Comparison of ENCODE assay signal across 16 cellular contexts in genomic region chr19:7544626-7545025, GRCh38. TPM values are rescaled to one million over a fixed set of nuclear protein-coding genes. Genes with fewer than 3 reads are reported as not detected.
DNase-seq lines count a peak whose midpoint lies in the region; ATAC-seq, FAIRE-seq and TF ChIP-seq lines count a peak whose summit lies in the region.
"Had no signal": no experiment of that assay in that cellular context is flagged by ENCODE, and none has a peak within 500 bp of the region (broad histone marks: within the 10 kb centered on the region; RNA-seq: fewer than 3 reads in every experiment).

No MANE protein-coding gene starts in this region.

- no peak overlapping the region for H3K4me3 ChIP-seq in right lobe of liver
- no peak overlapping the region for H3K4me3 ChIP-seq in HepG2 (replicated peaks in 1 of 3; ENCODE audit: insufficient read depth in 1 of 3, low read depth in 2 of 3, low read length in 3 of 3)
- H3K4me3 ChIP-seq in right atrium auricular region: no peak overlapping the region
- no peak overlapping the region for H3K4me3 ChIP-seq in upper lobe of right lung
- H3K4me3 ChIP-seq: coronary artery, GM12878 had no signal

- no peaks in the 10 kb centered on the region for H3K79me2 ChIP-seq in HepG2 (ENCODE audit: insufficient read depth, low read length)
- H3K79me2 ChIP-seq: parathyroid adenoma had no signal

- TF ChIP-seq RAD21 in HepG2 (CRISPR knock-in tag; IDR thresholded peaks at IDR 0.05): no peak

- H3K9me3 ChIP-seq in right lobe of liver (no peaks in the 10 kb centered on the region), HepG2 (ENCODE audit: low read length) (no peaks in the 10 kb centered on the region), right atrium auricular region (no peaks in the 10 kb centered on the region), upper lobe of right lung (no peaks in the 10 kb centered on the region)

- H3K27ac ChIP-seq in right lobe of liver: peak overlapping the region in 2 of 3 donors; percentile 33 to 54
- H3K27ac ChIP-seq in HepG2 (ENCODE audit: extremely low read length, insufficient read depth, low read length): no peak overlapping the region
- H3K27ac ChIP-seq in right atrium auricular region: peak overlapping the region; percentile 1 to 25
- H3K27ac ChIP-seq in upper lobe of right lung: peak overlapping the region; percentile 58
- H3K27ac ChIP-seq: parathyroid adenoma had no signal

- H3K36me3 ChIP-seq in right lobe of liver (peaks cover 0 to 37% (median 6%) of the 10 kb centered on the region in 4 donors), HepG2 (replicated peaks in 1 of 2; ENCODE audit: control insufficient read depth in 1 of 2, insufficient read depth in 2 of 2, low read length in 2 of 2) (peaks cover 1 to 5% of the 10 kb centered on the region in 2 experiments; a peak in 2 of 5 replicates), right atrium auricular region (peaks cover 45% of the 10 kb centered on the region), upper lobe of right lung (peaks cover 52% of the 10 kb centered on the region)

- peaks cover 22% of the 10 kb centered on the region for H3K4me1 Mint-ChIP-seq in activated B cell treated with CpG ODN at 0.5 μM for 24 hours
- no peaks in the 10 kb centered on the region for H3K4me1 Mint-ChIP-seq in MCF 10A (ENCODE audit: insufficient read depth, unreplicated experiment)

- H3K27me3 Mint-ChIP-seq in activated B cell treated with CpG ODN at 0.5 μM for 24 hours: no peaks in the 10 kb centered on the region
- H3K27me3 Mint-ChIP-seq in MCF 10A (ENCODE audit: insufficient read depth, unreplicated experiment): no peaks in the 10 kb centered on the region
- H3K27me3 Mint-ChIP-seq: activated naive CD8-positive, alpha-beta T cell treated with anti-CD3 and anti-CD28 coated beads for 36 hours; T-cell had no signal

- no peak for FAIRE-seq in HepG2 (lab: Jason Lieb, UNC)
- FAIRE-seq: GM12878 had no signal

- H2AFZ ChIP-seq in HepG2 (ENCODE audit: low read length): no peak overlapping the region
- H2AFZ ChIP-seq: parathyroid adenoma had no signal

- TF ChIP-seq CTCF in right lobe of liver (IDR thresholded peaks at IDR 0.05) (no peak), HepG2 (CRISPR knock-in tag; IDR thresholded peaks at IDR 0.05) (no peak), activated B cell treated with CpG ODN at 0.5 μM for 24 hours (IDR thresholded peaks at IDR 0.05) (no peak), right atrium auricular region (IDR thresholded peaks at IDR 0.05) (no peak), upper lobe of right lung (IDR thresholded peaks at IDR 0.05) (no peak), MCF 10A (IDR thresholded peaks at IDR 0.05; ENCODE audit: unreplicated experiment) (no peak)

- no peak for TF ChIP-seq POLR2A in right lobe of liver (IDR thresholded peaks at IDR 0.05)
- TF ChIP-seq POLR2A in HepG2 (IDR thresholded peaks at IDR 0.05; ENCODE audit: insufficient read depth in 1 of 2, low read depth in 2 of 2, low read length in 2 of 2): no peak

- H3K4me3 Mint-ChIP-seq in activated B cell treated with CpG ODN at 0.5 μM for 24 hours (no peak overlapping the region), MCF 10A (ENCODE audit: unreplicated experiment) (no peak overlapping the region)
- H3K4me3 Mint-ChIP-seq: activated naive CD8-positive, alpha-beta T cell treated with anti-CD3 and anti-CD28 coated beads for 36 hours; T-cell had no signal

- POLR2A ChIA-PET in HepG2 (lab: Yijun Ruan, JAX): no interaction called here
- POLR2A ChIA-PET in activated B cell treated with CpG ODN at 0.5 μM for 24 hours (lab: Charles Lee): interaction anchor here (0.7 kb wide), 1 partner anchor 399 kb away, joined by 3 read pairs; the partner anchor contains the start of gene TIMM44
- POLR2A ChIA-PET in MCF 10A (lab: Yijun Ruan, JAX): no interaction called here

- CTCF ChIA-PET in HepG2 (lab: Yijun Ruan, JAX; ENCODE audit: low intra/inter-chr PET ratio, low total read pairs): no interaction called here
- CTCF ChIA-PET in activated B cell treated with CpG ODN at 0.5 μM for 24 hours (lab: Charles Lee): no interaction called here
- CTCF ChIA-PET in MCF 10A (lab: Yijun Ruan, JAX): interaction anchor here (0.6 to 1.3 kb wide), 3 partner anchors 26 to 191 kb away, joined by 3 to 4 read pairs (median 4); no protein-coding TSS in a partner anchor

- H3K36me3 Mint-ChIP-seq in activated B cell treated with CpG ODN at 0.5 μM for 24 hours (ENCODE audit: low read depth): peaks cover 41% of the 10 kb centered on the region
- H3K36me3 Mint-ChIP-seq in MCF 10A (ENCODE audit: insufficient read depth, unreplicated experiment): peaks cover 29% of the 10 kb centered on the region

- BruUV-seq in HepG2 (replicated peaks; lab: Mats Ljungman, UMichigan): no TSS peak
- BruUV-seq in MCF 10A (replicated peaks; lab: Mats Ljungman, UMichigan): no TSS peak

- intact Hi-C loops in right lobe of liver (cut with DNase I) (no loop called here), HepG2 (cut with micrococcal nuclease; ENCODE audit: unreplicated experiment) (no loop called here), activated B cell treated with CpG ODN at 0.5 μM for 24 hours (cut with micrococcal nuclease) (no loop called here), upper lobe of right lung (cut with DNase I) (no loop called here), MCF 10A (cut with micrococcal nuclease) (no loop called here)

- H3K9ac ChIP-seq in HepG2 (ENCODE audit: insufficient read depth, low read depth, low read length): no peak overlapping the region
- H3K9ac ChIP-seq: parathyroid adenoma had no signal

- ATAC-seq in right lobe of liver: peak; percentile 36 to 64 (median 54)
- ATAC-seq in HepG2: no peak
- ATAC-seq in activated B cell treated with CpG ODN at 0.5 μM for 24 hours (ENCODE audit: low read depth): no peak
- ATAC-seq in upper lobe of right lung: peak; percentile 76
- ATAC-seq: GM12878, T-cell had no signal

- TF ChIP-seq EP300 in HepG2 (IDR thresholded peaks at IDR 0.05; ENCODE audit: low read depth in 2 of 2, low read length in 2 of 2): no peak
- TF ChIP-seq EP300 in HepG2 (CRISPR knock-in tag; IDR thresholded peaks at IDR 0.05; ENCODE audit: borderline replicate concordance): no peak

- H3K9me3 Mint-ChIP-seq in activated B cell treated with CpG ODN at 0.5 μM for 24 hours (no peaks in the 10 kb centered on the region), MCF 10A (ENCODE audit: unreplicated experiment) (no peaks in the 10 kb centered on the region)
- H3K9me3 Mint-ChIP-seq: activated naive CD8-positive, alpha-beta T cell treated with anti-CD3 and anti-CD28 coated beads for 36 hours; T-cell had no signal

- WGBS in right lobe of liver (ENCODE audit: insufficient coverage, low coverage, low lambda C conversion rate, missing lambda C conversion rate): 45% methylated on average over 2 of the region's 3 CpGs
- 83% methylated on average over 2 of the region's 3 CpGs for WGBS in HepG2 (ENCODE audit: low lambda C conversion rate)

- H3K4me2 ChIP-seq in HepG2 (ENCODE audit: low read depth, low read length): no peak overlapping the region

- no peaks in the 10 kb centered on the region for H3K27me3 ChIP-seq in right lobe of liver
- H3K27me3 ChIP-seq in HepG2 (ENCODE audit: control insufficient read depth in 1 of 2, insufficient read depth in 2 of 2, low read length in 2 of 2): no peaks in the 10 kb centered on the region
- H3K27me3 ChIP-seq in right atrium auricular region: no peaks in the 10 kb centered on the region
- no peaks in the 10 kb centered on the region for H3K27me3 ChIP-seq in upper lobe of right lung

- in situ Hi-C loops in HepG2 (cut with HindIII; ENCODE audit: extremely low pct_ligation_motif_present, low pct_unique_long_range_greater_than_20kb): no loop called here

- H4K20me1 ChIP-seq in HepG2 (ENCODE audit: insufficient read depth, low read length): no peaks in the 10 kb centered on the region

- DNase-seq in right lobe of liver (no peak), HepG2 (ENCODE audit: low spot score) (no peak), activated B cell treated with CpG ODN at 0.5 μM for 24 hours (no peak), right atrium auricular region (ENCODE audit: low spot score) (no peak), upper lobe of right lung (peak; percentile 71), COLO668 (lab: John Stamatoyannopoulos, UW; ENCODE audit: unreplicated experiment) (no peak), NCI-H2227 treated with DMSO at 0.1 percent for 48 hours (lab: John Stamatoyannopoulos, UW) (no peak), MCF 10A (ENCODE audit: unreplicated experiment) (no peak)
- DNase-seq: activated naive CD8-positive, alpha-beta T cell treated with anti-CD3 and anti-CD28 coated beads for 36 hours; DND-41; NCI-H2171; stimulated activated CD8-positive, alpha-beta memory T cell treated with anti-CD3 and anti-CD28 coated beads, Interleukin-4, amount 100 ng/mL, for 48 hours had no signal

- H3K4me1 ChIP-seq in right lobe of liver (no peaks in the 10 kb centered on the region), HepG2 (ENCODE audit: insufficient read depth, low read length) (no peaks in the 10 kb centered on the region), right atrium auricular region (no peaks in the 10 kb centered on the region), upper lobe of right lung (no peaks in the 10 kb centered on the region)
- H3K4me1 ChIP-seq: parathyroid adenoma had no signal

- H3K27ac Mint-ChIP-seq in activated B cell treated with CpG ODN at 0.5 μM for 24 hours: peak overlapping the region; percentile 30
- H3K27ac Mint-ChIP-seq in MCF 10A (ENCODE audit: low read depth, unreplicated experiment): no peak overlapping the region
- H3K27ac Mint-ChIP-seq: activated naive CD8-positive, alpha-beta T cell treated with anti-CD3 and anti-CD28 coated beads for 36 hours had no signal

RNA-seq across cellular contexts. Expression of gene PNPLA6, which starts 9.1 kb away (rescaled TPM):
- 10 to 100 TPM; 38.7 to 61.8 (median 46.5) TPM for total RNA-seq in right lobe of liver
- total RNA-seq in HepG2 (2016; rRNA removed; fragmentation: Illumina TruSeq; extraction: Trizol): 11.1 and 28.2 TPM in 2 replicates
- total RNA-seq in HepG2 (2016; cell fraction: cytosol; rRNA removed; fragmentation: Illumina TruSeq; extraction: Trizol; ENCODE audit: low read depth): 6.7 and 9.9 TPM in 2 replicates
- total RNA-seq in HepG2 (2016; cell fraction: insoluble cytoplasmic fraction; rRNA removed; fragmentation: Illumina TruSeq; extraction: Trizol): 7.3 and 24.9 TPM in 2 replicates
- total RNA-seq in HepG2 (2016; cell fraction: membrane; rRNA removed; fragmentation: Illumina TruSeq; extraction: Trizol): 9.5 and 10.2 TPM in 2 replicates
- total RNA-seq in HepG2 (2016; cell fraction: nucleus; rRNA removed; fragmentation: Illumina TruSeq; extraction: Trizol): 39.4 and 51.4 TPM in 2 replicates
- polyA plus RNA-seq in HepG2 (2011; rRNA removed): 24.9 and 28.4 TPM in 2 replicates
- 8.4 and 14.6 TPM in 2 replicates for polyA plus RNA-seq in HepG2 (2011; cell fraction: cytosol; rRNA removed)
- polyA plus RNA-seq in HepG2 (2011; cell fraction: nucleus; rRNA removed): 192 and 272 TPM in 2 replicates
- 22.0 and 47.4 TPM in 2 replicates for polyA plus RNA-seq in HepG2 (2012)
- 4.0 and 4.8 TPM in 2 replicates for polyA plus RNA-seq in HepG2 (2016; cell fraction: cytosol; fragmentation: Illumina TruSeq; extraction: Trizol; ENCODE audit: low read depth)
- 9.1 and 14.0 TPM in 2 replicates for polyA plus RNA-seq in HepG2 (2016; cell fraction: insoluble cytoplasmic fraction; fragmentation: Illumina TruSeq; extraction: Trizol; ENCODE audit: low read depth)
- polyA plus RNA-seq in HepG2 (2016; cell fraction: membrane; fragmentation: Illumina TruSeq; extraction: Trizol; ENCODE audit: low read depth): 4.9 and 7.2 TPM in 2 replicates
- polyA plus RNA-seq in HepG2 (2016; cell fraction: nucleus; fragmentation: Illumina TruSeq; extraction: Trizol; ENCODE audit: insufficient read depth, low read depth): 115 and 120 TPM in 2 replicates
- 20.0 and 49.5 TPM in 2 replicates for polyA minus RNA-seq in HepG2 (2011; rRNA and poly(A)+ RNA removed; ENCODE audit: low replicate concordance)
- polyA minus RNA-seq in HepG2 (2011; cell fraction: cytosol; rRNA and poly(A)+ RNA removed): 21.5 and 23.2 TPM in 2 replicates
- polyA minus RNA-seq in HepG2 (2011; cell fraction: nucleus; rRNA and poly(A)+ RNA removed): 37.4 and 52.5 TPM in 2 replicates
- 110 and 116 TPM in 2 replicates for total RNA-seq in activated B cell treated with CpG ODN at 0.5 μM for 24 hours
- 10 to 100 TPM; 45.3 to 70.6 TPM for total RNA-seq in right atrium auricular region
- total RNA-seq in upper lobe of right lung: 190 TPM
- 75.8 and 96.1 TPM in 2 replicates for total RNA-seq in MCF 10A (2022)

RNA-seq across cellular contexts. Expression of gene MCOLN1, which starts 22.2 kb away (rescaled TPM):
- total RNA-seq in right lobe of liver: 10 to 100 TPM in 5 of 6 experiments, 1 to 10 TPM in 1; 9.8 to 25.2 (median 17.7) TPM
- total RNA-seq in HepG2 (2016; rRNA removed; fragmentation: Illumina TruSeq; extraction: Trizol): 1.9 and 3.4 TPM in 2 replicates
- total RNA-seq in HepG2 (2016; cell fraction: cytosol; rRNA removed; fragmentation: Illumina TruSeq; extraction: Trizol; ENCODE audit: low read depth): 3.4 and 4.1 TPM in 2 replicates
- total RNA-seq in HepG2 (2016; cell fraction: insoluble cytoplasmic fraction; rRNA removed; fragmentation: Illumina TruSeq; extraction: Trizol): 1.8 and 4.3 TPM in 2 replicates
- 2.4 and 3.4 TPM in 2 replicates for total RNA-seq in HepG2 (2016; cell fraction: membrane; rRNA removed; fragmentation: Illumina TruSeq; extraction: Trizol)
- 3.8 and 4.3 TPM in 2 replicates for total RNA-seq in HepG2 (2016; cell fraction: nucleus; rRNA removed; fragmentation: Illumina TruSeq; extraction: Trizol)
- polyA plus RNA-seq in HepG2 (2011; rRNA removed): 11.6 and 15.7 TPM in 2 replicates
- polyA plus RNA-seq in HepG2 (2011; cell fraction: cytosol; rRNA removed): 6.4 and 7.4 TPM in 2 replicates
- polyA plus RNA-seq in HepG2 (2011; cell fraction: nucleus; rRNA removed): 29.1 and 39.0 TPM in 2 replicates
- 3.4 and 4.8 TPM in 2 replicates for polyA plus RNA-seq in HepG2 (2012)
- 2.3 and 3.2 TPM in 2 replicates for polyA plus RNA-seq in HepG2 (2016; cell fraction: cytosol; fragmentation: Illumina TruSeq; extraction: Trizol; ENCODE audit: low read depth)
- polyA plus RNA-seq in HepG2 (2016; cell fraction: insoluble cytoplasmic fraction; fragmentation: Illumina TruSeq; extraction: Trizol; ENCODE audit: low read depth): 2.9 and 3.5 TPM in 2 replicates
- polyA plus RNA-seq in HepG2 (2016; cell fraction: membrane; fragmentation: Illumina TruSeq; extraction: Trizol; ENCODE audit: low read depth): 3.3 and 3.4 TPM in 2 replicates
- polyA plus RNA-seq in HepG2 (2016; cell fraction: nucleus; fragmentation: Illumina TruSeq; extraction: Trizol; ENCODE audit: insufficient read depth, low read depth): 16.6 and 21.1 TPM in 2 replicates
- polyA minus RNA-seq in HepG2 (2011; rRNA and poly(A)+ RNA removed; ENCODE audit: low replicate concordance): 19.2 and 110 TPM in 2 replicates
- 2.4 and 4.4 TPM in 2 replicates for polyA minus RNA-seq in HepG2 (2011; cell fraction: cytosol; rRNA and poly(A)+ RNA removed)
- polyA minus RNA-seq in HepG2 (2011; cell fraction: nucleus; rRNA and poly(A)+ RNA removed): 4.8 and 5.9 TPM in 2 replicates
- total RNA-seq in activated B cell treated with CpG ODN at 0.5 μM for 24 hours: 13.4 and 13.7 TPM in 2 replicates
- 10 to 100 TPM; 11.2 to 13.0 TPM for total RNA-seq in right atrium auricular region
- 55.0 TPM for total RNA-seq in upper lobe of right lung
- 10.8 and 13.9 TPM in 2 replicates for total RNA-seq in MCF 10A (2022)

RNA-seq across cellular contexts. Expression of gene ZNF358, which starts 28.7 kb away (rescaled TPM):
- total RNA-seq in right lobe of liver (10 to 100 TPM; 15.3 to 35.1 (median 24.8) TPM), HepG2 (2016; rRNA removed; fragmentation: Illumina TruSeq; extraction: Trizol) (6.4 and 9.1 TPM in 2 replicates), activated B cell treated with CpG ODN at 0.5 μM for 24 hours (13.5 and 16.9 TPM in 2 replicates), right atrium auricular region (100 to 1,000 TPM; 109 to 119 TPM), upper lobe of right lung (56.9 TPM), MCF 10A (2022) (16.9 and 17.7 TPM in 2 replicates)
- total RNA-seq in HepG2 (2016; cell fraction: cytosol; rRNA removed; fragmentation: Illumina TruSeq; extraction: Trizol; ENCODE audit: low read depth): 29.8 and 30.7 TPM in 2 replicates
- total RNA-seq in HepG2 (2016; cell fraction: insoluble cytoplasmic fraction; rRNA removed; fragmentation: Illumina TruSeq; extraction: Trizol): 7.4 and 8.8 TPM in 2 replicates
- 40.6 and 43.0 TPM in 2 replicates for total RNA-seq in HepG2 (2016; cell fraction: membrane; rRNA removed; fragmentation: Illumina TruSeq; extraction: Trizol)
- total RNA-seq in HepG2 (2016; cell fraction: nucleus; rRNA removed; fragmentation: Illumina TruSeq; extraction: Trizol): 4.2 and 4.8 TPM in 2 replicates
- polyA plus RNA-seq in HepG2 (2011; rRNA removed): 36.3 and 37.0 TPM in 2 replicates
- 27.2 and 34.8 TPM in 2 replicates for polyA plus RNA-seq in HepG2 (2011; cell fraction: cytosol; rRNA removed)
- polyA plus RNA-seq in HepG2 (2011; cell fraction: nucleus; rRNA removed): 16.8 and 18.8 TPM in 2 replicates
- 18.3 and 24.5 TPM in 2 replicates for polyA plus RNA-seq in HepG2 (2012)
- polyA plus RNA-seq in HepG2 (2016; cell fraction: cytosol; fragmentation: Illumina TruSeq; extraction: Trizol; ENCODE audit: low read depth): 89.1 and 102 TPM in 2 replicates
- 21.6 and 26.7 TPM in 2 replicates for polyA plus RNA-seq in HepG2 (2016; cell fraction: insoluble cytoplasmic fraction; fragmentation: Illumina TruSeq; extraction: Trizol; ENCODE audit: low read depth)
- 106 and 124 TPM in 2 replicates for polyA plus RNA-seq in HepG2 (2016; cell fraction: membrane; fragmentation: Illumina TruSeq; extraction: Trizol; ENCODE audit: low read depth)
- 18.5 and 20.8 TPM in 2 replicates for polyA plus RNA-seq in HepG2 (2016; cell fraction: nucleus; fragmentation: Illumina TruSeq; extraction: Trizol; ENCODE audit: insufficient read depth, low read depth)
- polyA minus RNA-seq in HepG2 (2011; rRNA and poly(A)+ RNA removed; ENCODE audit: low replicate concordance): 17.5 and 24.9 TPM in 2 replicates
- polyA minus RNA-seq in HepG2 (2011; cell fraction: cytosol; rRNA and poly(A)+ RNA removed): 11.3 and 15.3 TPM in 2 replicates
- polyA minus RNA-seq in HepG2 (2011; cell fraction: nucleus; rRNA and poly(A)+ RNA removed): 2.2 and 3.4 TPM in 2 replicates

RNA-seq across cellular contexts. Expression of gene CAMSAP3, which starts 51.0 kb away (rescaled TPM):
- total RNA-seq in right lobe of liver (10 to 100 TPM; 21.8 to 31.9 (median 23.4) TPM), HepG2 (2016; rRNA removed; fragmentation: Illumina TruSeq; extraction: Trizol) (9.1 and 11.8 TPM in 2 replicates), activated B cell treated with CpG ODN at 0.5 μM for 24 hours (0.64 and 0.80 TPM in 2 replicates), right atrium auricular region (under 1 TPM; 0.26 to 0.55 TPM), upper lobe of right lung (29.1 TPM), MCF 10A (2022) (6.7 and 9.1 TPM in 2 replicates)
- 2.1 and 2.5 TPM in 2 replicates for total RNA-seq in HepG2 (2016; cell fraction: cytosol; rRNA removed; fragmentation: Illumina TruSeq; extraction: Trizol; ENCODE audit: low read depth)
- total RNA-seq in HepG2 (2016; cell fraction: insoluble cytoplasmic fraction; rRNA removed; fragmentation: Illumina TruSeq; extraction: Trizol): 6.3 and 11.9 TPM in 2 replicates
- total RNA-seq in HepG2 (2016; cell fraction: membrane; rRNA removed; fragmentation: Illumina TruSeq; extraction: Trizol): 6.0 and 6.1 TPM in 2 replicates
- 12.6 and 13.4 TPM in 2 replicates for total RNA-seq in HepG2 (2016; cell fraction: nucleus; rRNA removed; fragmentation: Illumina TruSeq; extraction: Trizol)
- polyA plus RNA-seq in HepG2 (2011; rRNA removed): 10.8 and 16.8 TPM in 2 replicates
- 5.6 and 8.1 TPM in 2 replicates for polyA plus RNA-seq in HepG2 (2011; cell fraction: cytosol; rRNA removed)
- 94.1 and 111 TPM in 2 replicates for polyA plus RNA-seq in HepG2 (2011; cell fraction: nucleus; rRNA removed)
- 24.4 and 27.0 TPM in 2 replicates for polyA plus RNA-seq in HepG2 (2012)
- 2.3 and 2.5 TPM in 2 replicates for polyA plus RNA-seq in HepG2 (2016; cell fraction: cytosol; fragmentation: Illumina TruSeq; extraction: Trizol; ENCODE audit: low read depth)
- 17.0 and 22.2 TPM in 2 replicates for polyA plus RNA-seq in HepG2 (2016; cell fraction: insoluble cytoplasmic fraction; fragmentation: Illumina TruSeq; extraction: Trizol; ENCODE audit: low read depth)
- polyA plus RNA-seq in HepG2 (2016; cell fraction: membrane; fragmentation: Illumina TruSeq; extraction: Trizol; ENCODE audit: low read depth): 4.4 and 5.3 TPM in 2 replicates
- polyA plus RNA-seq in HepG2 (2016; cell fraction: nucleus; fragmentation: Illumina TruSeq; extraction: Trizol; ENCODE audit: insufficient read depth, low read depth): 67.8 and 74.7 TPM in 2 replicates
- 1.6 and 20.5 TPM in 2 replicates for polyA minus RNA-seq in HepG2 (2011; rRNA and poly(A)+ RNA removed; ENCODE audit: low replicate concordance)
- 9.5 and 9.8 TPM in 2 replicates for polyA minus RNA-seq in HepG2 (2011; cell fraction: cytosol; rRNA and poly(A)+ RNA removed)
- 12.9 and 13.7 TPM in 2 replicates for polyA minus RNA-seq in HepG2 (2011; cell fraction: nucleus; rRNA and poly(A)+ RNA removed)

RNA-seq across cellular contexts. Expression of gene PEX11G, which starts 55.8 kb away (rescaled TPM):
- total RNA-seq in right lobe of liver (10 to 100 TPM in 2 of 6 experiments, 1 to 10 TPM in 4; 4.8 to 14.3 (median 9.4) TPM), HepG2 (2016; rRNA removed; fragmentation: Illumina TruSeq; extraction: Trizol) (not detected in 2 replicates), activated B cell treated with CpG ODN at 0.5 μM for 24 hours (0.61 and 1.0 TPM in 2 replicates), right atrium auricular region (1 to 10 TPM; 1.0 to 1.1 TPM), upper lobe of right lung (3.6 TPM), MCF 10A (2022) (5.5 and 6.4 TPM in 2 replicates)
- not detected in 2 replicates for total RNA-seq in HepG2 (2016; cell fraction: cytosol; rRNA removed; fragmentation: Illumina TruSeq; extraction: Trizol; ENCODE audit: low read depth)
- total RNA-seq in HepG2 (2016; cell fraction: insoluble cytoplasmic fraction; rRNA removed; fragmentation: Illumina TruSeq; extraction: Trizol): not detected in 2 replicates
- total RNA-seq in HepG2 (2016; cell fraction: membrane; rRNA removed; fragmentation: Illumina TruSeq; extraction: Trizol): not detected in 2 replicates
- not detected in 2 replicates for total RNA-seq in HepG2 (2016; cell fraction: nucleus; rRNA removed; fragmentation: Illumina TruSeq; extraction: Trizol)
- not detected in 2 replicates for polyA plus RNA-seq in HepG2 (2011; rRNA removed)
- polyA plus RNA-seq in HepG2 (2011; cell fraction: cytosol; rRNA removed): 0.07 TPM in 1 of 2 replicates, not detected in the other
- polyA plus RNA-seq in HepG2 (2011; cell fraction: nucleus; rRNA removed): 0.12 and 0.16 TPM in 2 replicates
- not detected in 2 replicates for polyA plus RNA-seq in HepG2 (2012)
- not detected in 2 replicates for polyA plus RNA-seq in HepG2 (2016; cell fraction: cytosol; fragmentation: Illumina TruSeq; extraction: Trizol; ENCODE audit: low read depth)
- polyA plus RNA-seq in HepG2 (2016; cell fraction: insoluble cytoplasmic fraction; fragmentation: Illumina TruSeq; extraction: Trizol; ENCODE audit: low read depth): not detected in 2 replicates
- not detected in 2 replicates for polyA plus RNA-seq in HepG2 (2016; cell fraction: membrane; fragmentation: Illumina TruSeq; extraction: Trizol; ENCODE audit: low read depth)
- polyA plus RNA-seq in HepG2 (2016; cell fraction: nucleus; fragmentation: Illumina TruSeq; extraction: Trizol; ENCODE audit: insufficient read depth, low read depth): not detected in 2 replicates
- 1.4 TPM in 1 of 2 replicates, not detected in the other for polyA minus RNA-seq in HepG2 (2011; rRNA and poly(A)+ RNA removed; ENCODE audit: low replicate concordance)
- polyA minus RNA-seq in HepG2 (2011; cell fraction: cytosol; rRNA and poly(A)+ RNA removed): not detected in 2 replicates
- not detected in 2 replicates for polyA minus RNA-seq in HepG2 (2011; cell fraction: nucleus; rRNA and poly(A)+ RNA removed)

Comparison
In these comparisons a context has a peak if more than half of its experiments do, and no peak if none do; other contexts are left out.
1. ATAC-seq: peak in right lobe of liver (4 of 4) and upper lobe of right lung (single experiment); none in HepG2 (single experiment) and activated B cell treated with CpG ODN at 0.5 μM for 24 hours (single experiment).